Comparison of ENCODE assay signal across 27 cellular contexts in the genomic region with DNA sequence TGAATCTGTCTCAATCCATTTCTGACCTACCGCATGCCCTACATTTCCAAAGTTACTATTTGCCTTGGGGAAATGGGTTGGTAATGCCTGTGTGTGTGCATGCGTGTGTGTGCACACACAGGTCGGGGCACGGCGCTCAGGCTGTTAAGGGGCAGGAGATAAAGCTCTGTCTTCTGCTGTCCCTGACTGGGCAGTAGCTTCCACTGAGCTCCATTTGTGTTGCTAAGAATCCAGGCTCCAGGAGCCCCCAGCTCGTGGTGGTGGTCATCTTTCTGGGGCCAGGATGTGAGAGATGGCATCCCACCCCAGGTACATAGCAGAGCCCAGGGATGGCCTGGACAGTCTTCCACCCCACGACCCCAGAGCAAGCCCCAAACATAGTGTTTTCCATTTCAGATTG.
"Had no signal": no experiment of that assay in that cellular context is flagged by ENCODE, and none has a peak within 500 bp of the region (broad histone marks: within the 10 kb centered on the region; RNA-seq: fewer than 3 reads in every experiment).

No MANE protein-coding gene starts in this region.

- H3K27me3 Mint-ChIP-seq: naive B cell, type B pancreatic cell had no signal

- H3K9me3 ChIP-seq: breast epithelium, esophagus squamous epithelium, heart right ventricle, psoas muscle, testis, uterus had no signal

- ATAC-seq: activated CD8-positive, alpha-beta T cell treated with anti-CD3 and anti-CD28 coated beads for 36 hours; heart right ventricle; left lobe of liver; psoas muscle; SK-N-SH treated with all-trans-retinoic acid at 6 μM for 48 hours; T-helper 17 cell had no signal

- H3K4me3 Mint-ChIP-seq: activated CD8-positive, alpha-beta T cell treated with anti-CD3 and anti-CD28 coated beads for 36 hours; activated naive CD4-positive, alpha-beta T cell treated with anti-CD3 and anti-CD28 coated beads, Interleukin-2, amount 10 ng/mL, durations not matched to agents 7 days and 5 days; central memory CD8-positive, alpha-beta T cell; mesothelial cell of epicardium; naive B cell; neural crest cell; T-helper 17 cell; type B pancreatic cell had no signal

- H3K9me3 Mint-ChIP-seq: activated CD8-positive, alpha-beta T cell treated with anti-CD3 and anti-CD28 coated beads for 36 hours; activated naive CD4-positive, alpha-beta T cell treated with anti-CD3 and anti-CD28 coated beads, Interleukin-2, amount 10 ng/mL, durations not matched to agents 7 days and 5 days; activated T-helper 2 cell treated with anti-CD3 and anti-CD28 coated beads, Interferon-gamma antibody, Interleukin-2, Interleukin-4, amounts not matched to agents 10 μg/mL and 5 μg/mL and 100 μg/mL, durations not matched to agents 14 hours and 24 hours and 36 hours; central memory CD8-positive, alpha-beta T cell; mesothelial cell of epicardium; neural crest cell; type B pancreatic cell had no signal

- H3K9ac ChIP-seq: parathyroid adenoma had no signal

- H2AFZ ChIP-seq: parathyroid adenoma had no signal

- H3K36me3 Mint-ChIP-seq: activated naive CD4-positive, alpha-beta T cell treated with anti-CD3 and anti-CD28 coated beads, Interleukin-2, amount 10 ng/mL, durations not matched to agents 7 days and 5 days; mesothelial cell of epicardium; naive B cell; type B pancreatic cell had no signal

- DNase-seq: activated CD4-positive, alpha-beta T cell treated with anti-CD3 and anti-CD28 coated beads, Interleukin-2, amount 50 U/mL, for 1 hour; activated CD8-positive, alpha-beta T cell treated with anti-CD3 and anti-CD28 coated beads for 36 hours; activated naive CD4-positive, alpha-beta T cell treated with anti-CD3 and anti-CD28 coated beads, Interleukin-2, amount 10 ng/mL, durations not matched to agents 7 days and 5 days; activated T-cell treated with anti-CD3 and anti-CD28 coated beads, Interleukin-2, amount 50 U/mL, for 48 hours; effector CD8-positive, alpha-beta T cell; esophagus squamous epithelium; foreskin melanocyte; heart right ventricle; kidney glomerular epithelial cell; naive B cell; occipital lobe; stimulated activated CD4-positive, alpha-beta T cell treated with anti-CD3 and anti-CD28 coated beads, Interleukin-2, amount 100 ng/mL, for 48 hours; stimulated activated naive CD4-positive, alpha-beta T cell treated with Interleukin-2 at 50 U/mL for 16 hours; testis had no signal

- H3K4me1 ChIP-seq: breast epithelium, parathyroid adenoma, psoas muscle had no signal

- H3K36me3 ChIP-seq: breast epithelium, esophagus squamous epithelium, heart right ventricle, uterus had no signal

- H3K27me3 ChIP-seq: breast epithelium, esophagus squamous epithelium, heart right ventricle, testis, uterus had no signal

- H3K4me3 ChIP-seq: breast epithelium, esophagus squamous epithelium, heart right ventricle, psoas muscle, testis, uterus had no signal

- H3K4me1 Mint-ChIP-seq: activated naive CD4-positive, alpha-beta T cell treated with anti-CD3 and anti-CD28 coated beads, Interleukin-2, amount 10 ng/mL, durations not matched to agents 7 days and 5 days; naive B cell; T-helper 17 cell had no signal

- H3K27ac Mint-ChIP-seq: activated CD8-positive, alpha-beta T cell treated with anti-CD3 and anti-CD28 coated beads for 36 hours; activated naive CD4-positive, alpha-beta T cell treated with anti-CD3 and anti-CD28 coated beads, Interleukin-2, amount 10 ng/mL, durations not matched to agents 7 days and 5 days; activated T-helper 2 cell treated with anti-CD3 and anti-CD28 coated beads, Interferon-gamma antibody, Interleukin-2, Interleukin-4, amounts not matched to agents 10 μg/mL and 5 μg/mL and 100 μg/mL, durations not matched to agents 14 hours and 24 hours and 36 hours; mesothelial cell of epicardium; T-helper 17 cell; type B pancreatic cell had no signal

- H3K27ac ChIP-seq: breast epithelium, epithelial cell of prostate, esophagus squamous epithelium, heart right ventricle, parathyroid adenoma, psoas muscle, testis, uterus had no signal
